9 cellular contexts compared by ENCODE assay signal in the genomic region with DNA sequence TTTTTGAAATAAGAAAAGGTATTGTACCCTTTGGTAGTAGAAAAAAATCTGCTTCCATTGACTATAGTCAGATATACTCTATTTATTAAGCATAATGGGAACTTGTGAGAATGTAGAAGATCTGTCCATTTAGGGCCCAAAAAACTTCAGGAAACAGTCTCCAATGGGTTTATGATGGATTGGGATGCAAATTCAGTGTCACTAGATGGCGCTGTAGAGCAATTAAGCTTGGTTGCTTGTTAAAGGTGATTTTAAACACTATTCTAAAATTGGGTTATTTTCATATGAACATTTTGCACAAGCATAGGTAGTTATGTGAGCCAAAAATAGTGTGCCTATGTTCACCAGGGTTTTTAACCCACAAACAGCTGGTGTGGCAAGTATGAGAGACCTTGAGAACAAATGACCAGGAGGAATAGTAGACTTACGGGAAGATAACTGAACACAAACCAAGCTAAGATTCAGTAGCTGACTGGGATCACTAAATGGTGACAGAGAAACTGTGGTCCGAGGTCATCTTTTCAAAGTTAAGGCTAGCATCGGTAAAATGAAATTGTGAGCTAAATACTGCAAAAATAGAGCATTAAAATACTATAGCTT.
DNase-seq lines count a peak whose midpoint lies in the region; ATAC-seq, FAIRE-seq and TF ChIP-seq lines count a peak whose summit lies in the region.
"Had no signal": no experiment of that assay in that cellular context is flagged by ENCODE, and none has a peak within 500 bp of the region (broad histone marks: within the 10 kb centered on the region; RNA-seq: fewer than 3 reads in every experiment).

No MANE protein-coding gene starts in this region.

- no peak overlapping the region for H3K27ac ChIP-seq in left lung

- H3K4me1 ChIP-seq in left lung: no peaks in the 10 kb centered on the region

- TF ChIP-seq CTCF in AG10803 (conservative IDR thresholded peaks at IDR 0.05; ENCODE audit: low read length) (peak; percentile 82), astrocyte of the spinal cord (IDR thresholded peaks at IDR 0.05; ENCODE audit: low read depth, low read length) (peak; percentile 78), left lung (IDR thresholded peaks at IDR 0.05) (peak; percentile 71 to 77)

- in situ Hi-C loops in astrocyte of the spinal cord (cut with HindIII; ENCODE audit: low sequenced_read_pairs): no loop called here

- no peaks in the 10 kb centered on the region for H3K36me3 ChIP-seq in left lung

- H3K9me3 ChIP-seq in left lung: no peaks in the 10 kb centered on the region

- DNase-seq in AG10803 (ENCODE audit: low read depth): peak; percentile 58
- DNase-seq in NCI-H1694 treated with DMSO at 0.1 percent for 48 hours (lab: John Stamatoyannopoulos, UW): peak; percentile 25
- DNase-seq in astrocyte of the spinal cord (ENCODE audit: low read depth, low spot score): peak; percentile 68
- no peak for DNase-seq in left lung
- DNase-seq: naive B cell had no signal

- intact Hi-C loops in left lung (cut with DNase I): loop anchor here in 1 of 2 donors (10.0 kb wide), 1 partner anchor 240 kb away; no protein-coding TSS in a partner anchor

- peak; percentile 73 for FAIRE-seq in G401.6 (lab: Jason Lieb, UNC)

- no peaks in the 10 kb centered on the region for H3K27me3 ChIP-seq in left lung

- H3K4me3 ChIP-seq in AG10803 (ENCODE audit: low read length) (no peak overlapping the region), astrocyte of the spinal cord (ENCODE audit: low read depth, low read length) (no peak overlapping the region), left lung (no peak overlapping the region)

- ATAC-seq in left lung: peak; percentile 57
- ATAC-seq in GM21717 (IDR thresholded peaks at IDR 0.05; ENCODE audit: unreplicated experiment): no peak
- no peak for ATAC-seq in HG03521 (IDR thresholded peaks at IDR 0.05; ENCODE audit: unreplicated experiment)
- no peak for ATAC-seq in GM19035 (IDR thresholded peaks at IDR 0.05; ENCODE audit: unreplicated experiment)

Comparison
In these comparisons a context has a peak if more than half of its experiments do, and no peak if none do; other contexts are left out.
1. DNase-seq: peak in AG10803 (single experiment), NCI-H1694 treated with DMSO at 0.1 percent for 48 hours (single experiment) and astrocyte of the spinal cord (single experiment); none in left lung (0 of 2).
2. Peak in every context shown above with its lines, with median percentiles within 50 percentile points of each other: CTCF ChIP-seq.